In the genomic region with DNA sequence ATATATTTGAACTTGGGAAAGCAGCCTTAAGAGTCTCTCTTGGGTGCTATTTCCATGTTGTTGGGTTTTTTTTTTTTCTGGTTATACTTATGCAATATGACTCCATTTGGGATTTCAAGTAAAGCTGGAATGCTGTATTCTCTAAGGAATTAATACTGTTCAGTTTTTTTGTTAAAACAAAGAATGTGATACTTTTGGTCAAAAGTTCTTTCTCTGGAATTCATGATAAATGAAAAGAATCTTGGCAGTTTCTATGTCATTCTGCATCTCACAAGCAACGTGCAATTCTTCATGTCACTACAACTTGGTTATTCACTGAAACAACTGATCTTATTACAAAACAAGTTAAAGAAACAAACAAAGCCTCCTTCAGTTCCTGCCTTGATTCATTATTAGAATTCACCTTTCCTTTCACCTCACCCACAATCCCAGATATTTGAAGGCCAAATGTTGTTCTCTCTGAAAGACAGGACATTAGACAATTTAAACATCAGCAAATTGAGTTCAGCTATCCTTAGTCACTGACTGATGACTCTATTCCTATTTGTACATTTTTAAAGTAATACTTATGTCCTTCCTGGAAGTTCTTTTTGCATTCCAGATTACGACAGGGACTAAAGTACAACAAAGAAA, we compare ENCODE assay signal across 17 cellular contexts.
DNase-seq lines count a peak whose midpoint lies in the region; ATAC-seq and TF ChIP-seq lines count a peak whose summit lies in the region.
"Had no signal": no experiment of that assay in that cellular context is flagged by ENCODE, and none has a peak within 500 bp of the region (broad histone marks: within the 10 kb centered on the region; RNA-seq: fewer than 3 reads in every experiment).

No MANE protein-coding gene starts in this region.

- H3K27me3 ChIP-seq in brain microvascular endothelial cell (replicated peaks) (no peaks in the 10 kb centered on the region), left ventricle myocardium inferior (ENCODE audit: low read depth) (no peaks in the 10 kb centered on the region), gastrocnemius medialis (no peaks in the 10 kb centered on the region)
- H3K27me3 ChIP-seq: neutrophil had no signal

- in situ Hi-C loops in brain microvascular endothelial cell (cut with HindIII; ENCODE audit: low pct_ligation_motif_present, low sequenced_read_pairs) = no loop called here
- in situ Hi-C loops in gastrocnemius medialis (cut with MboI; ENCODE audit: low sequenced_read_pairs in 4 of 4) = loop anchor here in 1 of 4 donors (25.0 kb wide), 1 partner anchor 194 kb away; a partner anchor contains a TSS

- intact Hi-C loops in left ventricle myocardium inferior (cut with micrococcal nuclease) (no loop called here), gastrocnemius medialis (cut with DNase I; ENCODE audit: low total_unique reads) (loop anchor here (5.0 kb wide), 1 partner anchor 189 kb away; a partner anchor contains a TSS), posterior cingulate gyrus (cut with DNase I) (no loop called here)
- intact Hi-C loops in activated CD8-positive, alpha-beta T cell treated with anti-CD3 and anti-CD28 coated beads for 36 hours (cut with micrococcal nuclease) = no loop called here

- CTCF ChIA-PET in activated CD8-positive, alpha-beta T cell treated with anti-CD3 and anti-CD28 coated beads for 36 hours (lab: Charles Lee) = no interaction called here

- no peaks in the 10 kb centered on the region for H3K36me3 Mint-ChIP-seq in activated CD8-positive, alpha-beta T cell treated with anti-CD3 and anti-CD28 coated beads for 36 hours (ENCODE audit: low read depth)
- H3K36me3 Mint-ChIP-seq: CD4-positive, CD25-positive, alpha-beta regulatory T cell had no signal

- H3K9me3 ChIP-seq in left ventricle myocardium inferior (replicated peaks) (no peaks in the 10 kb centered on the region), gastrocnemius medialis (no peaks in the 10 kb centered on the region)
- H3K9me3 ChIP-seq: neutrophil had no signal

- peaks cover 5% of the 10 kb centered on the region for H3K9me3 Mint-ChIP-seq in activated CD8-positive, alpha-beta T cell treated with anti-CD3 and anti-CD28 coated beads for 36 hours
- H3K9me3 Mint-ChIP-seq: activated CD4-positive, alpha-beta T cell treated with anti-CD3 and anti-CD28 coated beads, Interleukin-2, amount 10 ng/mL, durations not matched to agents 24 days and 14 days; CD4-positive, CD25-positive, alpha-beta regulatory T cell had no signal

- ATAC-seq in gastrocnemius medialis = peak; percentile 50 to 61
- ATAC-seq in activated CD8-positive, alpha-beta T cell treated with anti-CD3 and anti-CD28 coated beads for 36 hours = no peak
- ATAC-seq: left colon; stimulated activated naive B cell treated with anti-CD40 and anti-IgM and Interleukin-4, amounts not matched to agents 10 μg/mL and 1 μg/mL and 100 μg/mL, for 72 hours had no signal

- no peaks in the 10 kb centered on the region for H3K27me3 Mint-ChIP-seq in activated CD8-positive, alpha-beta T cell treated with anti-CD3 and anti-CD28 coated beads for 36 hours
- H3K27me3 Mint-ChIP-seq: activated CD4-positive, alpha-beta T cell treated with anti-CD3 and anti-CD28 coated beads, Interleukin-2, amount 10 ng/mL, durations not matched to agents 24 days and 14 days; stimulated activated naive B cell treated with anti-CD40 and anti-IgM and Interleukin-4, amounts not matched to agents 10 μg/mL and 1 μg/mL and 100 μg/mL, for 72 hours had no signal

- H3K36me3 ChIP-seq in brain microvascular endothelial cell (replicated peaks) = no peaks in the 10 kb centered on the region
- H3K36me3 ChIP-seq in left ventricle myocardium inferior = no peaks in the 10 kb centered on the region
- H3K36me3 ChIP-seq in gastrocnemius medialis = no peaks in the 10 kb centered on the region
- H3K36me3 ChIP-seq: neutrophil had no signal

- peaks cover 3% of the 10 kb centered on the region for H3K4me1 Mint-ChIP-seq in activated CD8-positive, alpha-beta T cell treated with anti-CD3 and anti-CD28 coated beads for 36 hours (ENCODE audit: low read depth)
- H3K4me1 Mint-ChIP-seq: activated CD4-positive, alpha-beta T cell treated with anti-CD3 and anti-CD28 coated beads, Interleukin-2, amount 10 ng/mL, durations not matched to agents 24 days and 14 days; CD4-positive, CD25-positive, alpha-beta regulatory T cell had no signal

- no peak overlapping the region for H3K4me3 Mint-ChIP-seq in activated CD8-positive, alpha-beta T cell treated with anti-CD3 and anti-CD28 coated beads for 36 hours
- H3K4me3 Mint-ChIP-seq: activated CD4-positive, alpha-beta T cell treated with anti-CD3 and anti-CD28 coated beads, Interleukin-2, amount 10 ng/mL, durations not matched to agents 24 days and 14 days; CD4-positive, CD25-positive, alpha-beta regulatory T cell; stimulated activated naive B cell treated with anti-CD40 and anti-IgM and Interleukin-4, amounts not matched to agents 10 μg/mL and 1 μg/mL and 100 μg/mL, for 72 hours had no signal

- TF ChIP-seq CTCF in brain microvascular endothelial cell (IDR thresholded peaks at IDR 0.05; ENCODE audit: low read depth, low read length, missing control alignments) (no peak), left ventricle myocardium inferior (IDR thresholded peaks at IDR 0.05; ENCODE audit: borderline replicate concordance) (no peak), gastrocnemius medialis (IDR thresholded peaks at IDR 0.05 in 4 of 5, conservative IDR thresholded peaks at IDR 0.05 in 1 of 5) (no peak)
- TF ChIP-seq CTCF in activated CD8-positive, alpha-beta T cell treated with anti-CD3 and anti-CD28 coated beads for 36 hours (IDR thresholded peaks at IDR 0.05) = no peak

- H3K27ac ChIP-seq in brain microvascular endothelial cell (peak overlapping the region; percentile 77), left ventricle myocardium inferior (replicated peaks) (peak overlapping the region; percentile 77), gastrocnemius medialis (peak overlapping the region; percentile 51 to 72 (median 56))
- H3K27ac ChIP-seq: neutrophil had no signal

- POLR2A ChIA-PET in activated CD8-positive, alpha-beta T cell treated with anti-CD3 and anti-CD28 coated beads for 36 hours (lab: Charles Lee) = no interaction called here

- peak; percentile 61 for DNase-seq in GM03348 (ENCODE audit: low spot score)
- DNase-seq in brain microvascular endothelial cell = no peak
- DNase-seq in left ventricle myocardium inferior = no peak
- no peak for DNase-seq in gastrocnemius medialis
- no peak for DNase-seq in stimulated activated CD4-positive, alpha-beta T cell treated with anti-CD3 and anti-CD28 coated beads, Interleukin-4, amount 100 ng/mL, for 24 hours
- DNase-seq in mesenteric fat pad (ENCODE audit: low spot score) = no peak
- DNase-seq in posterior cingulate gyrus = no peak
- no peak for DNase-seq in activated CD8-positive, alpha-beta T cell treated with anti-CD3 and anti-CD28 coated beads for 36 hours
- DNase-seq: activated CD4-positive, alpha-beta T cell treated with anti-CD3 and anti-CD28 coated beads, Interleukin-2, amount 10 ng/mL, durations not matched to agents 24 days and 14 days; activated effector memory CD4-positive, alpha-beta T cell treated with Interleukin-2 at 50 U/mL for 16 hours; CD4-positive, CD25-positive, alpha-beta regulatory T cell; foreskin melanocyte; GF-D8; left colon; stimulated activated CD4-positive, alpha-beta T cell treated with anti-CD3 and anti-CD28 coated beads, Interleukin-1b, Interleukin-23, amount 100 ng/mL, for 48 hours; stimulated activated naive B cell treated with anti-CD40 and anti-IgM and Interleukin-4, amounts not matched to agents 10 μg/mL and 1 μg/mL and 100 μg/mL, for 72 hours had no signal

- no peak overlapping the region for H3K27ac Mint-ChIP-seq in activated CD8-positive, alpha-beta T cell treated with anti-CD3 and anti-CD28 coated beads for 36 hours
- H3K27ac Mint-ChIP-seq: activated CD4-positive, alpha-beta T cell treated with anti-CD3 and anti-CD28 coated beads, Interleukin-2, amount 10 ng/mL, durations not matched to agents 24 days and 14 days; CD4-positive, CD25-positive, alpha-beta regulatory T cell; stimulated activated naive B cell treated with anti-CD40 and anti-IgM and Interleukin-4, amounts not matched to agents 10 μg/mL and 1 μg/mL and 100 μg/mL, for 72 hours had no signal

- H3K4me3 ChIP-seq in brain microvascular endothelial cell (ENCODE audit: low read depth, low read length) (no peak overlapping the region), left ventricle myocardium inferior (no peak overlapping the region), gastrocnemius medialis (no peak overlapping the region)

- TF ChIP-seq POLR2A in gastrocnemius medialis (IDR thresholded peaks at IDR 0.05) = no peak

- H3K4me1 ChIP-seq in left ventricle myocardium inferior = peaks cover 54% of the 10 kb centered on the region
- H3K4me1 ChIP-seq in gastrocnemius medialis = peaks cover 21 to 34% of the 10 kb centered on the region in 2 donors
